ENCODE assay signal across 9 cellular contexts in the genomic region with DNA sequence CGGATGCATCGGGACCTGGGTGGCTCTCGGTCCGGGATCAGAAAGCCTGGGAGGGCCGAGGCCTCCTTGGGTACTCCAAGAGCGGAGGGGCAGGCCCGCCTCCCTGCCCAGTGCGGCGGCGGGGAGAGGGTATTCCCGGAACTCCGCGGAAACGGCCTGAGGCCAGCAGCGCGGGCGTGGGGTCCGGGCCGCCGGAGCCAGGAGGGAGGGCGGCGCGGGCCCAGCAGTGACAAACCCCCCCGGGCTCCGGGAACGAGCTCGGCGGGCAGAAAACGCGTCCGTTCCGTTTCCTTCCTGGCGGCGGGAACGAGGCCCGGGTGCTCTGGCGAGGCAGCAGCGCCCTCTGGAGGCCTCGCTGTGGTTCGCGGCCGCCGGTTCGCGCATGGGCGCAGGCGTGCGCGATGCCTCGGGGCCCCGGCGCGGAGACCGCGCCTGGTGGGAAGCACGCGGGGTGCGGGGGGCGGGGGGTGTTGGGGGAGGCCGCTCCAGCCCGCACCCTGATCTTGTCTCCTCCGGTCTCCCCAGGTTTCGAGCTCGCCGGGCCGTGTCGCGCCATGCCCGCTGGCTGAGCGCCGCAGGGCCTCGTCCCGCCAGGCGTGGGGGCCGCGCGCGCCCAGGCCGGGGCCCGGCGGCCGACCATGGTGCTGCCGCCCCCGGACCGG. TPM values are rescaled to one million over a fixed set of nuclear protein-coding genes. Genes with fewer than 3 reads are reported as not detected.
A peak's percentile ranks its signal among the peaks of the same experiment; 100 is the strongest.
DNase-seq lines count a peak whose midpoint lies in the region; ATAC-seq, FAIRE-seq and TF ChIP-seq lines count a peak whose summit lies in the region.
"Had no signal": no experiment of that assay in that cellular context is flagged by ENCODE, and none has a peak within 500 bp of the region (broad histone marks: within the 10 kb centered on the region; RNA-seq: fewer than 3 reads in every experiment).

No MANE protein-coding gene starts in this region.

- H3K27ac ChIP-seq in DOHH2 (ENCODE audit: low read depth, low read length) (no peak overlapping the region), neutrophil (no peak overlapping the region), stomach smooth muscle (ENCODE audit: low read length) (no peak overlapping the region)

- H3K36me3 ChIP-seq in DOHH2 (ENCODE audit: control insufficient read depth, low read length) (no peaks in the 10 kb centered on the region), neutrophil (no peaks in the 10 kb centered on the region), stomach smooth muscle (ENCODE audit: control insufficient read depth in 2 of 2, insufficient read depth in 2 of 2, low read length in 2 of 2) (no peaks in the 10 kb centered on the region)

- peaks cover 6% of the 10 kb centered on the region; the same call in 1 of the 2 replicates for H3F3A ChIP-seq in DOHH2 (ENCODE audit: control insufficient read depth, insufficient read depth)

- peaks cover 53% of the 10 kb centered on the region for H3K27me3 ChIP-seq in DOHH2 (ENCODE audit: control insufficient read depth, low read length)
- H3K27me3 ChIP-seq in neutrophil, result peaks cover 81% of the 10 kb centered on the region
- H3K27me3 ChIP-seq in stomach smooth muscle (ENCODE audit: control insufficient read depth in 1 of 2, insufficient read depth in 2 of 2, low read length in 2 of 2), result peaks cover 0 to 11% of the 10 kb centered on the region in 2 donors

- H3K4me3 ChIP-seq in DOHH2 (ENCODE audit: low read length) (peak overlapping the region; percentile 70), neutrophil (ENCODE audit: low read depth in 1 of 2, low read length in 1 of 2) (peak overlapping the region; percentile 12 to 47), stomach smooth muscle (ENCODE audit: low read length in 2 of 2) (peak overlapping the region; percentile 65 to 74)

- no peaks in the 10 kb centered on the region for H3K79me2 ChIP-seq in DOHH2 (ENCODE audit: control insufficient read depth, low read length)

- peak overlapping the region; percentile 85 for H3K4me2 ChIP-seq in DOHH2 (ENCODE audit: low read length)

- no peaks in the 10 kb centered on the region for H3K9me2 ChIP-seq in DOHH2 (replicated peaks; ENCODE audit: control insufficient read depth, low read length)

- H3K9ac ChIP-seq in stomach smooth muscle (ENCODE audit: low read length in 2 of 2), result peak overlapping the region; percentile 36 to 57

- H3K9me3 ChIP-seq in DOHH2 (ENCODE audit: control insufficient read depth, insufficient read depth, low read length) (no peaks in the 10 kb centered on the region), neutrophil (no peaks in the 10 kb centered on the region), stomach smooth muscle (ENCODE audit: control insufficient read depth in 2 of 2, low read length in 2 of 2) (no peaks in the 10 kb centered on the region)

- TF ChIP-seq CTCF in DOHH2 (IDR thresholded peaks at IDR 0.05; ENCODE audit: low read depth, low read length, poor library complexity, severe bottlenecking) (peak; percentile 71), neutrophil (IDR thresholded peaks at IDR 0.05) (peak; percentile 74)

- DNase-seq in HuH-7.5 (ENCODE audit: low spot score) (peak; percentile 98), frontal cortex (ENCODE audit: low spot score in 2 of 2) (peak; percentile 95 to 97)
- DNase-seq in activated gamma-delta T cell treated with anti-CD3 and anti-CD28 coated beads, Interleukin-2, amount 50 U/mL, for 16 hours (ENCODE audit: low read depth), result peak; percentile 59

- ATAC-seq in HG02763 (IDR thresholded peaks at IDR 0.05; ENCODE audit: unreplicated experiment), result no peak

- TF ChIP-seq POLR2A in Raji (IDR thresholded peaks at IDR 0.05; ENCODE audit: insufficient read depth, low read depth, low read length), result peak; percentile 47

- H4K20me1 ChIP-seq in DOHH2 (ENCODE audit: control insufficient read depth, insufficient read depth, low read depth, low read length), result no peaks in the 10 kb centered on the region

- H3K4me1 ChIP-seq in DOHH2 (ENCODE audit: control insufficient read depth, low read length), result peaks cover 46% of the 10 kb centered on the region
- H3K4me1 ChIP-seq in neutrophil (ENCODE audit: control insufficient read depth in 1 of 2, insufficient read depth in 1 of 2, low read depth in 1 of 2, low read length in 1 of 2), result peaks cover 13 to 25% of the 10 kb centered on the region in 2 experiments
- H3K4me1 ChIP-seq in stomach smooth muscle (ENCODE audit: control insufficient read depth, insufficient read depth, low read length), result peaks cover 30% of the 10 kb centered on the region

- FAIRE-seq in frontal cortex (lab: Jason Lieb, UNC), result no peak
- FAIRE-seq: islet of Langerhans had no signal

RNA-seq across cellular contexts. Expression of a gene that starts 1.9 kb away (rescaled TPM):
- 24.5 TPM for total RNA-seq in frontal cortex

RNA-seq across cellular contexts. Expression of a gene that starts 37.3 kb away (rescaled TPM):
- total RNA-seq in frontal cortex, result 5.7 TPM

RNA-seq across cellular contexts. Expression of a gene that starts 41.6 kb away (rescaled TPM):
- total RNA-seq in frontal cortex, result not detected

RNA-seq across cellular contexts. Expression of a gene that starts 53.7 kb away (rescaled TPM):
- total RNA-seq in frontal cortex, result 88.0 TPM
